ENCODE assay signal across 19 cellular contexts in genomic region chr11:9605742-9606141, GRCh38.
"Had no signal": no experiment of that assay in that cellular context is flagged by ENCODE, and none has a peak within 500 bp of the region (broad histone marks: within the 10 kb centered on the region; RNA-seq: fewer than 3 reads in every experiment).

No MANE protein-coding gene starts in this region.

- H3K27me3 Mint-ChIP-seq: activated T-cell treated with anti-CD3 and anti-CD28 coated beads, Interleukin-2, amount 50 U/mL, for 24 hours; T-cell had no signal

- H3K4me1 ChIP-seq: colonic mucosa had no signal

- ATAC-seq: left lung, T-cell had no signal

- H3K9me3 Mint-ChIP-seq: activated naive CD4-positive, alpha-beta T cell treated with anti-CD3 and anti-CD28 coated beads, Interleukin-2, amount 10 ng/mL, durations not matched to agents 7 days and 5 days; activated T-cell treated with anti-CD3 and anti-CD28 coated beads, Interleukin-2, amount 50 U/mL, for 24 hours; T-cell had no signal

- H3K36me3 ChIP-seq: brain microvascular endothelial cell, colonic mucosa, left lung, spleen, thyroid gland had no signal

- DNase-seq: activated CD4-positive, alpha-beta T cell treated with anti-CD3 and anti-CD28 coated beads for 1 hour; activated CD4-positive, alpha-beta T cell treated with anti-CD3 and anti-CD28 coated beads, Interleukin-2, amount 50 U/mL, for 48 hours; activated naive CD4-positive, alpha-beta T cell treated with anti-CD3 and anti-CD28 coated beads, Interleukin-2, amount 10 ng/mL, durations not matched to agents 7 days and 5 days; activated T-cell treated with anti-CD3 and anti-CD28 coated beads, Interleukin-2, amount 50 U/mL, for 24 hours; aorta; brain microvascular endothelial cell; central memory CD4-positive, alpha-beta T cell; colonic mucosa; erythroblast; head of caudate nucleus; left lung; mammary epithelial cell; occipital lobe; spleen; stimulated activated CD4-positive, alpha-beta T cell treated with anti-CD3 and anti-CD28 coated beads, Interleukin-4, amount 100 ng/mL, for 4 hours; stimulated activated naive CD4-positive, alpha-beta T cell; T-cell; thyroid gland had no signal

- H3K27ac ChIP-seq: brain microvascular endothelial cell, colonic mucosa, left lung, spleen, thyroid gland had no signal

- H3K27me3 ChIP-seq: brain microvascular endothelial cell, colonic mucosa, left lung, spleen, thyroid gland had no signal

- H3K36me3 Mint-ChIP-seq: activated naive CD4-positive, alpha-beta T cell treated with anti-CD3 and anti-CD28 coated beads, Interleukin-2, amount 10 ng/mL, durations not matched to agents 7 days and 5 days; T-cell had no signal

- H3K4me3 Mint-ChIP-seq: activated naive CD4-positive, alpha-beta T cell treated with anti-CD3 and anti-CD28 coated beads, Interleukin-2, amount 10 ng/mL, durations not matched to agents 7 days and 5 days; activated T-cell treated with anti-CD3 and anti-CD28 coated beads, Interleukin-2, amount 50 U/mL, for 24 hours; T-cell had no signal

- H3K4me3 ChIP-seq: colonic mucosa, left lung, spleen, thyroid gland had no signal

- FAIRE-seq: frontal cortex had no signal

- H3K27ac Mint-ChIP-seq: activated naive CD4-positive, alpha-beta T cell treated with anti-CD3 and anti-CD28 coated beads, Interleukin-2, amount 10 ng/mL, durations not matched to agents 7 days and 5 days; activated T-cell treated with anti-CD3 and anti-CD28 coated beads, Interleukin-2, amount 50 U/mL, for 24 hours; T-cell had no signal

- H3K9me3 ChIP-seq: colonic mucosa, left lung, spleen, thyroid gland had no signal
